11 cellular contexts compared by ENCODE assay signal in genomic region chr10:85642421-85643170, GRCh38.
DNase-seq lines count a peak whose midpoint lies in the region; ATAC-seq and TF ChIP-seq lines count a peak whose summit lies in the region.
"Had no signal": no experiment of that assay in that cellular context is flagged by ENCODE, and none has a peak within 500 bp of the region (broad histone marks: within the 10 kb centered on the region; RNA-seq: fewer than 3 reads in every experiment).

No MANE protein-coding gene starts in this region.

- H3K4me1 ChIP-seq in left ventricle myocardium inferior, result no peaks in the 10 kb centered on the region
- no peaks in the 10 kb centered on the region for H3K4me1 ChIP-seq in aorta (ENCODE audit: control insufficient read depth in 1 of 2, insufficient read depth in 2 of 2, low read length in 2 of 2)
- H3K4me1 ChIP-seq: BLaER1 treated with 17β-estradiol and CSF1 and Interleukin-3, amounts not matched to agents 10 nM and 100 nM had no signal

- H3K4me3 ChIP-seq in left ventricle myocardium inferior, result no peak overlapping the region
- H3K4me3 ChIP-seq in aorta (ENCODE audit: low read length in 2 of 2), result no peak overlapping the region
- H3K4me3 ChIP-seq: BLaER1 treated with 17β-estradiol and CSF1 and Interleukin-3, amounts not matched to agents 10 nM and 100 nM; stomach had no signal

- no peak for DNase-seq in left cardiac atrium
- DNase-seq in left ventricle myocardium inferior, result no peak
- peak; percentile 11 for DNase-seq in SK-MEL-5 (ENCODE audit: low read depth, low spot score)
- peak; percentile 98 for DNase-seq in kidney tubule cell (ENCODE audit: low spot score)
- DNase-seq in aorta, result no peak
- no peak for DNase-seq in activated CD4-positive, alpha-beta T cell treated with anti-CD3 and anti-CD28 coated beads for 4 hours
- no peak for DNase-seq in activated T-cell treated with anti-CD3 and anti-CD28 coated beads, Interleukin-2, amount 50 U/mL, for 4 hours
- DNase-seq in stimulated activated naive CD8-positive, alpha-beta T cell treated with anti-CD3 and anti-CD28 coated beads, Interleukin-15, Interleukin-2, amounts not matched to agents 100 U/mL and 50 U/mL, for 24 hours, result no peak
- DNase-seq: activated gamma-delta T cell treated with Interleukin-2 at 50 U/mL for 16 hours, stomach had no signal

- peak; percentile 41 to 68 for ATAC-seq in left cardiac atrium
- ATAC-seq in aorta (ENCODE audit: low FRiP score), result peak; percentile 36
- no peak for ATAC-seq in activated T-cell treated with anti-CD3 and anti-CD28 coated beads, Interleukin-2, amount 50 U/mL, for 4 hours
- ATAC-seq in stimulated activated naive CD8-positive, alpha-beta T cell treated with anti-CD3 and anti-CD28 coated beads, Interleukin-15, Interleukin-2, amounts not matched to agents 100 U/mL and 50 U/mL, for 24 hours, result no peak

- no peaks in the 10 kb centered on the region for H3K4me1 Mint-ChIP-seq in activated T-cell treated with anti-CD3 and anti-CD28 coated beads, Interleukin-2, amount 50 U/mL, for 4 hours (ENCODE audit: low read depth)

- H3K36me3 ChIP-seq in left ventricle myocardium inferior (no peaks in the 10 kb centered on the region), aorta (ENCODE audit: control insufficient read depth in 1 of 2, insufficient read depth in 2 of 2, low read length in 1 of 2) (no peaks in the 10 kb centered on the region)
- H3K36me3 ChIP-seq: BLaER1 treated with 17β-estradiol and CSF1 and Interleukin-3, amounts not matched to agents 10 nM and 100 nM; stomach had no signal

- H3K4me3 Mint-ChIP-seq in activated T-cell treated with anti-CD3 and anti-CD28 coated beads, Interleukin-2, amount 50 U/mL, for 4 hours, result no peak overlapping the region

- H3K9me3 ChIP-seq in left ventricle myocardium inferior (replicated peaks) (no peaks in the 10 kb centered on the region), aorta (ENCODE audit: control insufficient read depth, low read length) (no peaks in the 10 kb centered on the region)
- H3K9me3 ChIP-seq: BLaER1 treated with 17β-estradiol and CSF1 and Interleukin-3, amounts not matched to agents 10 nM and 100 nM; stomach had no signal

- H3K27me3 Mint-ChIP-seq in activated T-cell treated with anti-CD3 and anti-CD28 coated beads, Interleukin-2, amount 50 U/mL, for 4 hours (ENCODE audit: low read depth), result no peaks in the 10 kb centered on the region

- no peaks in the 10 kb centered on the region for H3K27me3 ChIP-seq in left ventricle myocardium inferior (ENCODE audit: low read depth)
- no peaks in the 10 kb centered on the region for H3K27me3 ChIP-seq in aorta (ENCODE audit: control insufficient read depth in 1 of 2, insufficient read depth in 2 of 2, low read length in 1 of 2)
- H3K27me3 ChIP-seq: BLaER1 treated with 17β-estradiol and CSF1 and Interleukin-3, amounts not matched to agents 10 nM and 100 nM; stomach had no signal

- intact Hi-C loops in left cardiac atrium (cut with DNase I) (no loop called here), left ventricle myocardium inferior (cut with micrococcal nuclease) (no loop called here), aorta (cut with DNase I) (no loop called here)

- 58 to 59% methylated on average over 4 of the region's 4 CpGs for WGBS in aorta, 2 donors

- H3K36me3 Mint-ChIP-seq in activated T-cell treated with anti-CD3 and anti-CD28 coated beads, Interleukin-2, amount 50 U/mL, for 4 hours (ENCODE audit: insufficient read depth), result no peaks in the 10 kb centered on the region

- no peak for TF ChIP-seq CTCF in left ventricle myocardium inferior (IDR thresholded peaks at IDR 0.05; ENCODE audit: borderline replicate concordance)

- in situ Hi-C loops in SK-MEL-5 (cut with HindIII; ENCODE audit: low pct_unique_long_range_greater_than_20kb, low sequenced_read_pairs), result no loop called here

- no peak overlapping the region for H3K27ac ChIP-seq in left ventricle myocardium inferior (replicated peaks)
- H3K27ac ChIP-seq in aorta (ENCODE audit: low read depth in 1 of 2, low read length in 2 of 2), result no peak overlapping the region
- H3K27ac ChIP-seq: BLaER1 treated with 17β-estradiol and CSF1 and Interleukin-3, amounts not matched to agents 10 nM and 100 nM; stomach had no signal

- no peaks in the 10 kb centered on the region for H3K9me3 Mint-ChIP-seq in activated T-cell treated with anti-CD3 and anti-CD28 coated beads, Interleukin-2, amount 50 U/mL, for 4 hours

Comparison
In these comparisons a context has a peak if more than half of its experiments do, and no peak if none do; other contexts are left out.
1. ATAC-seq: peak in left cardiac atrium (2 of 2) and aorta (single experiment); none in activated T-cell treated with anti-CD3 and anti-CD28 coated beads, Interleukin-2, amount 50 U/mL, for 4 hours (0 of 2) and stimulated activated naive CD8-positive, alpha-beta T cell treated with anti-CD3 and anti-CD28 coated beads, Interleukin-15, Interleukin-2, amounts not matched to agents 100 U/mL and 50 U/mL, for 24 hours (single experiment).
2. DNase-seq: peak in SK-MEL-5 (single experiment) and kidney tubule cell (single experiment); none in left cardiac atrium (single experiment), left ventricle myocardium inferior (single experiment), aorta (0 of 2), activated CD4-positive, alpha-beta T cell treated with anti-CD3 and anti-CD28 coated beads for 4 hours (0 of 2), activated T-cell treated with anti-CD3 and anti-CD28 coated beads, Interleukin-2, amount 50 U/mL, for 4 hours (single experiment) and stimulated activated naive CD8-positive, alpha-beta T cell treated with anti-CD3 and anti-CD28 coated beads, Interleukin-15, Interleukin-2, amounts not matched to agents 100 U/mL and 50 U/mL, for 24 hours (single experiment).